In the genomic region with DNA sequence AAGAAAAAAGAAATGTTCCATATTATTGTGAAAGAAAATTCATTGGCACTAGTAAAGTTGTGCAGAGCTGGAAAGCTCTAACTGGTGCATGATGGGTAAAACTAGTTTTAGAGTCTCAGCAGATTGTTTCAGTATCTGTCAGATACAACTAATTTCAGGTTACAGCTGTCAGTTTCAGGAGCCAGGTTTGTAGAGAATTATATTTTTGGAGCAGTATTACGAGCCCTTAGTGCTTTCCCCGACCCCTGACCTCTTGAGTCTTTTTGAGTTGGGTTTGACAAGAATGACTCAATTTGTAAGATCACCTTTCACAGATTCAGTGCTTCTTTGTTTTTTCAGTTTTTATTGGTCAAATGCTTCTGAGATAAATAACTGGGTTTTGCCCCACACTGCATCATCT, we compare ENCODE assay signal across 26 cellular contexts.
"Had no signal": no experiment of that assay in that cellular context is flagged by ENCODE, and none has a peak within 500 bp of the region (broad histone marks: within the 10 kb centered on the region; RNA-seq: fewer than 3 reads in every experiment).

No MANE protein-coding gene starts in this region.

- H3K4me2 ChIP-seq: smooth muscle cell had no signal

- ATAC-seq: effector memory CD8-positive, alpha-beta T cell; heart right ventricle; left cardiac atrium; left lung; naive thymus-derived CD8-positive, alpha-beta T cell; sciatic nerve; stimulated activated naive CD8-positive, alpha-beta T cell treated with anti-CD3 and anti-CD28 coated beads, Interleukin-15, amount 100 ng/mL, for 72 hours; upper lobe of right lung had no signal

- H3K4me3 ChIP-seq: esophagus squamous epithelium, heart right ventricle, left lung, prostate gland, right atrium auricular region, smooth muscle cell, suprapubic skin, transverse colon, upper lobe of right lung, uterus had no signal

- H3K9me3 ChIP-seq: esophagus squamous epithelium, prostate gland, right atrium auricular region, suprapubic skin, transverse colon, upper lobe of right lung, uterus had no signal

- H3K27ac ChIP-seq: esophagus squamous epithelium, heart right ventricle, left lung, prostate gland, right atrium auricular region, suprapubic skin, transverse colon, upper lobe of right lung, uterus had no signal

- H3K36me3 ChIP-seq: esophagus squamous epithelium, heart right ventricle, left lung, prostate gland, right atrium auricular region, suprapubic skin, transverse colon, upper lobe of right lung, uterus had no signal

- H3K27me3 ChIP-seq: esophagus squamous epithelium, heart right ventricle, left lung, right atrium auricular region, suprapubic skin, transverse colon, upper lobe of right lung, uterus had no signal

- DNase-seq: effector memory CD8-positive, alpha-beta T cell; erythroblast; esophagus squamous epithelium; foreskin melanocyte; glutamatergic neuron; heart right ventricle; hippocampal formation; left cardiac atrium; left lung; naive thymus-derived CD8-positive, alpha-beta T cell; nephron progenitor cell; nucleus accumbens; stimulated activated CD4-positive, alpha-beta T cell treated with anti-CD3 and anti-CD28 coated beads, Interleukin-12 subunit alpha, Interleukin-12 subunit beta, amount 100 ng/mL, for 4 hours; stimulated activated CD4-positive, alpha-beta T cell treated with anti-CD3 and anti-CD28 coated beads, Interleukin-1b, Interleukin-23, amount 100 ng/mL, for 48 hours; stimulated activated CD4-positive, alpha-beta T cell treated with anti-CD3 and anti-CD28 coated beads, Interleukin-4, amount 100 ng/mL, for 1 hour; stimulated activated CD8-positive, alpha-beta memory T cell treated with anti-CD3 and anti-CD28 coated beads, Interleukin-4, amount 100 ng/mL, for 48 hours; stimulated activated naive CD4-positive, alpha-beta T cell; stimulated activated naive CD8-positive, alpha-beta T cell treated with anti-CD3 and anti-CD28 coated beads, Interleukin-15, amount 100 ng/mL, for 72 hours; transverse colon; upper lobe of right lung; uterus had no signal

- H3K4me1 ChIP-seq: esophagus squamous epithelium, heart right ventricle, left lung, prostate gland, right atrium auricular region, suprapubic skin, transverse colon, upper lobe of right lung, uterus had no signal
